10 cellular contexts compared by ENCODE assay signal in the genomic region with DNA sequence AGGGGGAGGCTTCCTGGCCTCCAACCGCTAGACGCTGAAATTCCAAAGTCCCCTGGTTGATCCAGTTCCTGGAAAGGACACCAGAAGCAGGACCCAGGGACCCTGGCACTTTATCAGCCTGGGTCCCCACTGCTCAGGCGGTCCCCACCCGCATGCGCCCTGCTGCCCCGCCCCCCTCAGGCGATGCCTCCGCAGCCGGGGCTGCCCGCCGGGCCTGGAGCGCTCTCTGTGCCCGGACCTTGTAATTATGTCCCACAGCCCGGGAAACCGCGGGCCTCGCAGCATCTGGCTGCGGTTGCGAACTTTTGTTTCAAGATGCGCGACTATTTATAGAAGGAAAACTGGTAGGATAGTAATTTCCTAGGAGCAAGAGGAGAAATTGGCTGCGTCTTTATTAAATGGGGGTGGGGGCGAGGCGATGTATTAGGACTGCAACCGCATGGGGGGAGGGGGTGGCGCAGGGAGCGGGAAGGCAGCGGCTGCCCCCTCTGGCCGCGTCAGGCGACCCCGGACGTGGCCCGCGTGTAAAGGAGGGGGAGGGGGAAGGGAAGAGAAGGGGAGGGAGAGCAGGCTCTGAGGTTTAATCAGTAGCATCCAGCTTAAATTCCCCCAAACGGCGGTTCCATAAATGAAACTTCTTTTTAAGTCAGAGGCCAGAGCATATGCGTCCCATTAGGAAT. TPM values are rescaled to one million over a fixed set of nuclear protein-coding genes. Genes with fewer than 3 reads are reported as not detected.
DNase-seq lines count a peak whose midpoint lies in the region; ATAC-seq, FAIRE-seq and TF ChIP-seq lines count a peak whose summit lies in the region.
"Had no signal": no experiment of that assay in that cellular context is flagged by ENCODE, and none has a peak within 500 bp of the region (broad histone marks: within the 10 kb centered on the region; RNA-seq: fewer than 3 reads in every experiment).

No MANE protein-coding gene starts in this region.

- H3K9me3 ChIP-seq in A549: no peaks in the 10 kb centered on the region
- H3K9me3 ChIP-seq: sigmoid colon had no signal

- H3K4me3 Mint-ChIP-seq in memory B cell: peak overlapping the region; percentile 52

- ATAC-seq in A549 (no peak), memory B cell (ENCODE audit: low read depth) (no peak), esophagus mucosa (no peak)

- DNase-seq in A549 (ENCODE audit: low read depth in 1 of 2, low spot score in 1 of 2) (no peak), H4 (ENCODE audit: low spot score) (peak; percentile 72), astrocyte of the spinal cord (ENCODE audit: low read depth, low spot score) (peak; percentile 74), memory B cell (ENCODE audit: low spot score in 2 of 2) (no peak), NAMALWA (ENCODE audit: low spot score) (no peak), HT-29 (ENCODE audit: low spot score) (no peak), D721Med (ENCODE audit: insufficient read length, low spot score) (no peak)
- DNase-seq: COR-L47, sigmoid colon had no signal

- no peak for TF ChIP-seq CTCF in A549 (IDR thresholded peaks at IDR 0.05)
- no peak for TF ChIP-seq CTCF in astrocyte of the spinal cord (IDR thresholded peaks at IDR 0.05; ENCODE audit: low read depth, low read length)
- no peak for TF ChIP-seq CTCF in D721Med (IDR thresholded peaks at IDR 0.05; ENCODE audit: insufficient read depth, missing control alignments)

- 76% methylated on average over 19 of the region's 38 CpGs for WGBS in A549 (ENCODE audit: missing lambda C conversion rate)

- H3K4me1 ChIP-seq in A549: peaks cover 82% of the 10 kb centered on the region

- no peak for TF ChIP-seq RAD21 in A549 (conservative IDR thresholded peaks at IDR 0.05 in 1 of 2, IDR thresholded peaks at IDR 0.05 in 1 of 2)

- H3K4me3 ChIP-seq in A549: peak overlapping the region; percentile 6; the same call in 1 of the 3 replicates
- peak overlapping the region; percentile 56 for H3K4me3 ChIP-seq in astrocyte of the spinal cord (ENCODE audit: low read depth, low read length)

- H3K27ac ChIP-seq in A549: peak overlapping the region; percentile 77 to 88; a peak in 5 of 6 replicates
- H3K27ac ChIP-seq: sigmoid colon had no signal

- in situ Hi-C loops in astrocyte of the spinal cord (cut with HindIII; ENCODE audit: low sequenced_read_pairs): no loop called here

- TF ChIP-seq EP300 in A549 (IDR thresholded peaks at IDR 0.05): no peak

- peaks cover 30% of the 10 kb centered on the region for H3K27me3 Mint-ChIP-seq in memory B cell

- no peak for TF ChIP-seq POLR2A in A549 (IDR thresholded peaks at IDR 0.05; ENCODE audit: low read length)

- peaks cover 7% of the 10 kb centered on the region for H3K4me1 Mint-ChIP-seq in memory B cell

- POLR2A ChIA-PET in A549 (lab: Yijun Ruan, JAX): no interaction called here

- no peaks in the 10 kb centered on the region for H3K9me3 Mint-ChIP-seq in memory B cell

- no peaks in the 10 kb centered on the region for H3K36me3 Mint-ChIP-seq in memory B cell

- peak overlapping the region; percentile 63 for H3K4me2 ChIP-seq in A549

- CTCF ChIA-PET in A549 (lab: Yijun Ruan, JAX): no interaction called here

- H3K27ac Mint-ChIP-seq in memory B cell: no peak overlapping the region

- FAIRE-seq in A549 (lab: Jason Lieb, UNC) (no peak), D721Med (lab: Jason Lieb, UNC) (no peak)

TF ChIP-seq in A549, 52 proteins besides CTCF, POLR2A, EP300 and RAD21:
- no peak for TF ChIP-seq ZC3H11A (IDR thresholded peaks at IDR 0.05)
- TF ChIP-seq JUN (IDR thresholded peaks at IDR 0.05): no peak
- TF ChIP-seq BCL3 (IDR thresholded peaks at IDR 0.05): no peak
- TF ChIP-seq RFX5 (IDR thresholded peaks at IDR 0.05): no peak
- no peak for TF ChIP-seq NFE2L2 (conservative IDR thresholded peaks at IDR 0.05; ENCODE audit: low read length)
- TF ChIP-seq, protein P1, sequence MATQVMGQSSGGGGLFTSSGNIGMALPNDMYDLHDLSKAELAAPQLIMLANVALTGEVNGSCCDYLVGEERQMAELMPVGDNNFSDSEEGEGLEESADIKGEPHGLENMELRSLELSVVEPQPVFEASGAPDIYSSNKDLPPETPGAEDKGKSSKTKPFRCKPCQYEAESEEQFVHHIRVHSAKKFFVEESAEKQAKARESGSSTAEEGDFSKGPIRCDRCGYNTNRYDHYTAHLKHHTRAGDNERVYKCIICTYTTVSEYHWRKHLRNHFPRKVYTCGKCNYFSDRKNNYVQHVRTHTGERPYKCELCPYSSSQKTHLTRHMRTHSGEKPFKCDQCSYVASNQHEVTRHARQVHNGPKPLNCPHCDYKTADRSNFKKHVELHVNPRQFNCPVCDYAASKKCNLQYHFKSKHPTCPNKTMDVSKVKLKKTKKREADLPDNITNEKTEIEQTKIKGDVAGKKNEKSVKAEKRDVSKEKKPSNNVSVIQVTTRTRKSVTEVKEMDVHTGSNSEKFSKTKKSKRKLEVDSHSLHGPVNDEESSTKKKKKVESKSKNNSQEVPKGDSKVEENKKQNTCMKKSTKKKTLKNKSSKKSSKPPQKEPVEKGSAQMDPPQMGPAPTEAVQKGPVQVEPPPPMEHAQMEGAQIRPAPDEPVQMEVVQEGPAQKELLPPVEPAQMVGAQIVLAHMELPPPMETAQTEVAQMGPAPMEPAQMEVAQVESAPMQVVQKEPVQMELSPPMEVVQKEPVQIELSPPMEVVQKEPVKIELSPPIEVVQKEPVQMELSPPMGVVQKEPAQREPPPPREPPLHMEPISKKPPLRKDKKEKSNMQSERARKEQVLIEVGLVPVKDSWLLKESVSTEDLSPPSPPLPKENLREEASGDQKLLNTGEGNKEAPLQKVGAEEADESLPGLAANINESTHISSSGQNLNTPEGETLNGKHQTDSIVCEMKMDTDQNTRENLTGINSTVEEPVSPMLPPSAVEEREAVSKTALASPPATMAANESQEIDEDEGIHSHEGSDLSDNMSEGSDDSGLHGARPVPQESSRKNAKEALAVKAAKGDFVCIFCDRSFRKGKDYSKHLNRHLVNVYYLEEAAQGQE (IDR thresholded peaks at IDR 0.05): no peak
- TF ChIP-seq RCOR1 (IDR thresholded peaks at IDR 0.05; ENCODE audit: low read depth, low read length): no peak

RNA-seq across cellular contexts. Expression of gene WNT7B, which starts 6.1 kb away (rescaled TPM):
- 16.9 and 21.0 TPM in 2 replicates for polyA plus RNA-seq in A549 (2011; rRNA removed)
- 36.4 and 59.9 TPM in 2 replicates for polyA plus RNA-seq in A549 (2012; cell fraction: cytosol; rRNA removed)
- 48.0 and 49.6 TPM in 2 replicates for polyA plus RNA-seq in A549 (2012; cell fraction: nucleus; rRNA removed)
- polyA plus RNA-seq in A549 (2017; fragmentation: RNase III; extraction: RNeasy Plus Mini Kit Qiagen cat#74134 plus additional on column Dnase treatment): 80.8 to 92.0 TPM (median 82.2 TPM) in 3 replicates
- polyA minus RNA-seq in A549 (2011; rRNA and poly(A)+ RNA removed): 19.4 and 42.1 TPM in 2 replicates
- total RNA-seq in H4 (2014; rRNA removed; shearing (Covaris generic)): 0.66 and 1.9 TPM in 2 replicates
- 8.4 TPM for total RNA-seq in esophagus mucosa
- total RNA-seq in HT-29 (2014; rRNA removed; shearing (Covaris generic)): 17.4 and 31.4 TPM in 2 replicates
- total RNA-seq: sigmoid colon had no signal
- polyA plus RNA-seq: sigmoid colon had no signal

Comparison
In these comparisons a context has a peak if more than half of its experiments do, and no peak if none do; other contexts are left out.
1. DNase-seq: peak in H4 (single experiment) and astrocyte of the spinal cord (single experiment); none in A549 (0 of 2), memory B cell (0 of 2), NAMALWA (single experiment), HT-29 (single experiment) and D721Med (single experiment).